ENCODE assay signal across 13 cellular contexts in the genomic region with DNA sequence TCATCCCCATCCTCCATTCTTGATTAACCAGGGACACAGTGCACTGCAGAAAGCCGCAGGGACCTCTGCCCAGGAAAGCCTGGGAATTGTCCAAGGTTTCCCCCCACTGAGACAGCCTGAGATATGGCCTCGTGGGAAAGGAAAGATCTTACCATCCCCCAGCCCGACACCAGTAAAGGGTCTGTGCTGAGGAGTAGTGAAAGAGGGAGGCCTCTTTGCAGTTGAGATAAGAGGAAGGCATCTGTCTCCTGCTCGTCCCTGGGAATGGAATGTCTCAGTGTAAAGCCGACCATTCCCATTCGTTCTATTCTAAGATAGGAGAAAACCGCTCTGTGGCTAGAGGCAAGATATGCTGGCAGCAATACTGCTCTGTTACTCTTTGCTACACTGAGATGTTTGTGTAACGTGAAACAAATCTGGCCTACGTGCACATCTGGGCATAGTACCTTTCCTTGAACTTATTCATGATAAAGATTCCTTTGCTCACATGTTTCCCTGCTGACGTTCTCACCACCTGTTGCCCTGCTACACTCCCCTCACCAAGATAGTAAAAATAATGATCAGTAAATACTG. TPM values are rescaled to one million over a fixed set of nuclear protein-coding genes. Genes with fewer than 3 reads are reported as not detected.
DNase-seq lines count a peak whose midpoint lies in the region; ATAC-seq and TF ChIP-seq lines count a peak whose summit lies in the region.
"Not testable (repeated sequence)": the region's sequence is repeated elsewhere in the genome, so short reads cannot be mapped to it uniquely, and the experiment has no call there.
"Had no signal": no experiment of that assay in that cellular context is flagged by ENCODE, and none has a peak within 500 bp of the region (broad histone marks: within the 10 kb centered on the region; RNA-seq: fewer than 3 reads in every experiment).

No MANE protein-coding gene starts in this region.

- WGBS in testis, 2 donors: 22 to 42% methylated on average over 10 of the region's 10 CpGs

- H3K4me3 Mint-ChIP-seq in CD4-positive, CD25-positive, alpha-beta regulatory T cell: peak overlapping the region in 3 of 4 donors; percentile 15 to 37 (median 27)
- H3K4me3 Mint-ChIP-seq in mesothelial cell of epicardium: peak overlapping the region; percentile 57

- peaks cover 30% of the 10 kb centered on the region for H3K27me3 Mint-ChIP-seq in CD4-positive, CD25-positive, alpha-beta regulatory T cell
- H3K27me3 Mint-ChIP-seq in mesothelial cell of epicardium (ENCODE audit: low read depth): not testable (repeated sequence)

- not testable (repeated sequence) for H3K27me3 ChIP-seq in CD4-positive, CD25-positive, alpha-beta regulatory T cell (ENCODE audit: control insufficient read depth, insufficient read depth, low read length); cardiac muscle cell; testis

- DNase-seq in CD4-positive, CD25-positive, alpha-beta regulatory T cell: not testable (repeated sequence)
- peak; percentile 43 for DNase-seq in NCI-H82 (lab: John Stamatoyannopoulos, UW)
- peak; percentile 99 for DNase-seq in amniotic epithelial cell (ENCODE audit: low read depth)
- peak; percentile 78 to 94 for DNase-seq in cardiac muscle cell (ENCODE audit: low read depth in 1 of 2, low spot score in 1 of 2)
- peak in 1 of 2 experiments; percentile 61 for DNase-seq in mesothelial cell of epicardium (ENCODE audit: low spot score in 2 of 2, unreplicated experiment in 2 of 2)
- DNase-seq in testis: peak; percentile 80

- not testable (repeated sequence) for H3K27ac ChIP-seq in CD4-positive, CD25-positive, alpha-beta regulatory T cell (ENCODE audit: insufficient read depth, low read length, poor library complexity, severe bottlenecking)
- H3K27ac ChIP-seq in cardiac muscle cell (peak overlapping the region; percentile 99), testis (peak overlapping the region; percentile 44 to 59)

- H3K4me1 Mint-ChIP-seq in CD4-positive, CD25-positive, alpha-beta regulatory T cell: peaks cover 0 to 50% (median 8%) of the 10 kb centered on the region in 4 donors
- peaks cover 56% of the 10 kb centered on the region for H3K4me1 Mint-ChIP-seq in mesothelial cell of epicardium

- not testable (repeated sequence) for H3K9me3 Mint-ChIP-seq in CD4-positive, CD25-positive, alpha-beta regulatory T cell; mesothelial cell of epicardium

- not testable (repeated sequence) for H3K36me3 ChIP-seq in CD4-positive, CD25-positive, alpha-beta regulatory T cell (ENCODE audit: control insufficient read depth, insufficient read depth, low read length); cardiac muscle cell; testis (ENCODE audit: low read depth, missing control alignments)

- peaks cover 36% of the 10 kb centered on the region for H3K4me1 ChIP-seq in CD4-positive, CD25-positive, alpha-beta regulatory T cell (ENCODE audit: control insufficient read depth, insufficient read depth, low read length, poor library complexity, severe bottlenecking)
- H3K4me1 ChIP-seq in cardiac muscle cell (ENCODE audit: low read depth) (peaks cover 53% of the 10 kb centered on the region), testis (peaks cover 58% of the 10 kb centered on the region)

- H3K4me3 ChIP-seq in CD4-positive, CD25-positive, alpha-beta regulatory T cell (ENCODE audit: low read depth, low read length); cardiac muscle cell: not testable (repeated sequence)
- H3K4me3 ChIP-seq in testis: peak overlapping the region in 1 of 2 donors; percentile 13

- ATAC-seq in CD4-positive, CD25-positive, alpha-beta regulatory T cell (ENCODE audit: low read depth in 2 of 2): not testable (repeated sequence)

- H3K36me3 Mint-ChIP-seq in CD4-positive, CD25-positive, alpha-beta regulatory T cell; mesothelial cell of epicardium: not testable (repeated sequence)

- intact Hi-C loops in testis (cut with DNase I; ENCODE audit: low total_unique reads): not testable (repeated sequence)

- H3K9me3 ChIP-seq in CD4-positive, CD25-positive, alpha-beta regulatory T cell (ENCODE audit: control insufficient read depth in 2 of 2, low read length in 2 of 2); cardiac muscle cell (ENCODE audit: low read depth); testis: not testable (repeated sequence)

- H3K27ac Mint-ChIP-seq in CD4-positive, CD25-positive, alpha-beta regulatory T cell: peak overlapping the region in 1 of 3 donors; percentile 29
- peak overlapping the region; percentile 97 for H3K27ac Mint-ChIP-seq in mesothelial cell of epicardium

- TF ChIP-seq POLR2A in testis (IDR thresholded peaks at IDR 0.05): not testable (repeated sequence)

- TF ChIP-seq CTCF in cardiac muscle cell (IDR thresholded peaks at IDR 0.05; ENCODE audit: low read depth, low read length); mesothelial cell of epicardium (IDR thresholded peaks at IDR 0.05; ENCODE audit: unreplicated experiment); testis (IDR thresholded peaks at IDR 0.05): not testable (repeated sequence)

RNA-seq across cellular contexts. Expression of a gene that starts 0.7 kb away (rescaled TPM):
- total RNA-seq in CD4-positive, CD25-positive, alpha-beta regulatory T cell: 2.3 TPM
- polyA plus RNA-seq in CD4-positive, CD25-positive, alpha-beta regulatory T cell: under 1 TPM in 3 of 4 donors, not detected in 1; 0.16 to 0.72 (median 0.58) TPM
- 32.4 and 49.3 TPM in 2 replicates for total RNA-seq in cardiac muscle cell
- polyA plus RNA-seq in cardiac muscle cell: 40.1 and 43.1 TPM in 2 replicates
- total RNA-seq in mesothelial cell of epicardium: 25.1 to 29.1 TPM (median 26.5 TPM) in 3 replicates
- 10 to 100 TPM; 41.1 to 59.8 TPM for total RNA-seq in testis
- polyA plus RNA-seq in testis (ENCODE audit: insufficient read depth, low read depth, low replicate concordance): 37.8 TPM

RNA-seq across cellular contexts. Expression of a gene that starts 5.7 kb away (rescaled TPM):
- total RNA-seq in CD4-positive, CD25-positive, alpha-beta regulatory T cell: 20.7 TPM
- 10 to 100 TPM; 28.2 to 39.3 (median 35.5) TPM for polyA plus RNA-seq in CD4-positive, CD25-positive, alpha-beta regulatory T cell
- 200 and 306 TPM in 2 replicates for total RNA-seq in cardiac muscle cell
- polyA plus RNA-seq in cardiac muscle cell: 169 and 238 TPM in 2 replicates
- total RNA-seq in mesothelial cell of epicardium: 70.4 to 72.4 TPM (median 71.7 TPM) in 3 replicates
- 100 to 1,000 TPM; 108 to 127 TPM for total RNA-seq in testis
- polyA plus RNA-seq in testis (ENCODE audit: insufficient read depth, low read depth, low replicate concordance): 80.4 TPM

RNA-seq across cellular contexts. Expression of a gene that starts 10.9 kb away (rescaled TPM):
- 63.6 TPM for total RNA-seq in CD4-positive, CD25-positive, alpha-beta regulatory T cell
- polyA plus RNA-seq in CD4-positive, CD25-positive, alpha-beta regulatory T cell: 10 to 100 TPM in 2 of 4 donors, 1 to 10 TPM in 2; 9.4 to 13.9 (median 10.6) TPM
- 131 and 153 TPM in 2 replicates for total RNA-seq in cardiac muscle cell
- 101 and 115 TPM in 2 replicates for polyA plus RNA-seq in cardiac muscle cell
- total RNA-seq in mesothelial cell of epicardium: 120 to 124 TPM (median 122 TPM) in 3 replicates
- total RNA-seq in testis: 100 to 1,000 TPM in 1 of 2 donors, 10 to 100 TPM in 1; 95.1 to 103 TPM
- polyA plus RNA-seq in testis (ENCODE audit: insufficient read depth, low read depth, low replicate concordance): 69.1 TPM

RNA-seq across cellular contexts. Expression of a gene that starts 32.5 kb away (rescaled TPM):
- not detected for total RNA-seq in CD4-positive, CD25-positive, alpha-beta regulatory T cell
- not detected for polyA plus RNA-seq in CD4-positive, CD25-positive, alpha-beta regulatory T cell
- 0.32 and 0.77 TPM in 2 replicates for total RNA-seq in cardiac muscle cell
- polyA plus RNA-seq in cardiac muscle cell: 0.17 TPM in 1 of 2 replicates, not detected in the other
- total RNA-seq in mesothelial cell of epicardium: 1.3 to 3.5 TPM (median 1.9 TPM) in 3 replicates
- total RNA-seq in testis: under 1 TPM in 1 of 2 donors, not detected in 1; 0.68 TPM
- 0.41 TPM for polyA plus RNA-seq in testis (ENCODE audit: insufficient read depth, low read depth, low replicate concordance)
- total RNA-seq: activated CD4-positive, alpha-beta T cell treated with anti-CD3 and anti-CD28 coated beads, Interleukin-2, amount 10 ng/mL, durations not matched to agents 24 days and 14 days; fibroblast of lung; tibial nerve had no signal
- polyA plus RNA-seq: adipose tissue, AG04450, fibroblast of lung, keratinocyte had no signal

RNA-seq across cellular contexts. Expression of a gene that starts 38.8 kb away (rescaled TPM):
- not detected for total RNA-seq in CD4-positive, CD25-positive, alpha-beta regulatory T cell
- polyA plus RNA-seq in CD4-positive, CD25-positive, alpha-beta regulatory T cell: not detected
- total RNA-seq in cardiac muscle cell (not detected in 2 replicates), mesothelial cell of epicardium (not detected in 3 replicates), testis (not detected)
- polyA plus RNA-seq in cardiac muscle cell (0.81 TPM in 1 of 2 replicates, not detected in the other), testis (ENCODE audit: insufficient read depth, low read depth, low replicate concordance) (2.0 TPM)
- total RNA-seq: activated CD4-positive, alpha-beta T cell treated with anti-CD3 and anti-CD28 coated beads, Interleukin-2, amount 10 ng/mL, durations not matched to agents 24 days and 14 days; fibroblast of lung; mesenteric fat pad had no signal
- polyA plus RNA-seq: adipose tissue, AG04450, fibroblast of lung, keratinocyte had no signal
